In the genomic region with DNA sequence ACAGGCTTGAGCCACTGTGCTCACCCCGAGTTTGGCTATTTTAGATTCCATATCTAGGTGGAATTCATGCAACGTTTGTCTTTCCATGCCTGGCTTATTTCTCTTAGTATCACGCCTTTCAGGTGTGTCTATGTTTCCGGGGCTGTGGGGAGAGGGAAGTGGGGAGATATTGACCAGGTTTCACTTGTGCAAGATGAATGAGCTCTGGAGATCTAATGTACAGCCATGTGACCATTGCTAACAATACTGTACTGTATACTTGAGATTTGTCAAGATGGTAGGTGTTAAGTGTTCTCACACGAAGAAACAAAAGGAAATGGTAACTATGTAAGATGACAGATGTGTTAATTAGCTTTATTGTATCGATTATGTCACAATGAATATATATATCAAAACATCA, we compare ENCODE assay signal across 1 cellular context.
A peak's percentile ranks its signal among the peaks of the same experiment; 100 is the strongest.
TF ChIP-seq lines count a peak whose summit lies in the region.

No MANE protein-coding gene starts in this region.

TF ChIP-seq in GM12878, 131 proteins besides CTCF, POLR2A, EP300 and RAD21:
- TF ChIP-seq CREB1 (IDR thresholded peaks at IDR 0.05; ENCODE audit: low read depth) (no peak), SREBF1 (IDR thresholded peaks at IDR 0.05; ENCODE audit: low read length) (no peak), DPF2 (IDR thresholded peaks at IDR 0.05) (0 out of 2 replicates have a peak, but pooled peaks have one; percentile 39), BMI1 (IDR thresholded peaks at IDR 0.05; ENCODE audit: borderline replicate concordance) (0 out of 2 replicates have a peak, but pooled peaks have one; percentile 18), RAD51 (IDR thresholded peaks at IDR 0.05) (peak; percentile 77), MEF2B (IDR thresholded peaks at IDR 0.05; ENCODE audit: partially characterized antibody, poor library complexity, severe bottlenecking) (peak; percentile 42), SREBF2 (IDR thresholded peaks at IDR 0.05; ENCODE audit: low read length) (no peak), EZH2 (IDR thresholded peaks at IDR 0.05; ENCODE audit: borderline replicate concordance, control insufficient read depth, low read depth, low read length) (no peak), BHLHE40 (IDR thresholded peaks at IDR 0.05; ENCODE audit: borderline replicate concordance in 1 of 2, low read depth in 2 of 2, low read length in 1 of 2) (peak in 1 of 2 experiments; percentile 26; a peak in 1 of 4 replicates), PAX8 (IDR thresholded peaks at IDR 0.05) (no peak), ZNF384 (IDR thresholded peaks at IDR 0.05; ENCODE audit: borderline replicate concordance, low read depth, low read length) (no peak), IKZF1 (conservative IDR thresholded peaks at IDR 0.05) (peak; percentile 58), SRF (IDR thresholded peaks at IDR 0.05; ENCODE audit: low read depth in 2 of 2, low read length in 2 of 2) (no peak), MTA2 (IDR thresholded peaks at IDR 0.05; ENCODE audit: low read depth) (peak; percentile 76), MYB (IDR thresholded peaks at IDR 0.05; ENCODE audit: borderline replicate concordance, low read depth, low read length) (no peak), ZNF687 (IDR thresholded peaks at IDR 0.05) (peak; percentile 77; the same call in 1 of the 2 replicates), HDAC6 (IDR thresholded peaks at IDR 0.05; ENCODE audit: unreplicated experiment) (no peak), ATF7 (IDR thresholded peaks at IDR 0.05; ENCODE audit: low read depth) (peak; percentile 77), IKZF2 (IDR thresholded peaks at IDR 0.05) (peak; percentile 52; a peak in 2 of 4 replicates), NFIC (IDR thresholded peaks at IDR 0.05; ENCODE audit: low read depth, low read length) (no peak), RELB (IDR thresholded peaks at IDR 0.05; ENCODE audit: low read depth) (0 out of 2 replicates have a peak, but pooled peaks have one; percentile 25), NR2C2 (IDR thresholded peaks at IDR 0.05; ENCODE audit: borderline replicate concordance, control insufficient read depth, insufficient read length, low read depth) (no peak)
- TF ChIP-seq, protein P1, sequence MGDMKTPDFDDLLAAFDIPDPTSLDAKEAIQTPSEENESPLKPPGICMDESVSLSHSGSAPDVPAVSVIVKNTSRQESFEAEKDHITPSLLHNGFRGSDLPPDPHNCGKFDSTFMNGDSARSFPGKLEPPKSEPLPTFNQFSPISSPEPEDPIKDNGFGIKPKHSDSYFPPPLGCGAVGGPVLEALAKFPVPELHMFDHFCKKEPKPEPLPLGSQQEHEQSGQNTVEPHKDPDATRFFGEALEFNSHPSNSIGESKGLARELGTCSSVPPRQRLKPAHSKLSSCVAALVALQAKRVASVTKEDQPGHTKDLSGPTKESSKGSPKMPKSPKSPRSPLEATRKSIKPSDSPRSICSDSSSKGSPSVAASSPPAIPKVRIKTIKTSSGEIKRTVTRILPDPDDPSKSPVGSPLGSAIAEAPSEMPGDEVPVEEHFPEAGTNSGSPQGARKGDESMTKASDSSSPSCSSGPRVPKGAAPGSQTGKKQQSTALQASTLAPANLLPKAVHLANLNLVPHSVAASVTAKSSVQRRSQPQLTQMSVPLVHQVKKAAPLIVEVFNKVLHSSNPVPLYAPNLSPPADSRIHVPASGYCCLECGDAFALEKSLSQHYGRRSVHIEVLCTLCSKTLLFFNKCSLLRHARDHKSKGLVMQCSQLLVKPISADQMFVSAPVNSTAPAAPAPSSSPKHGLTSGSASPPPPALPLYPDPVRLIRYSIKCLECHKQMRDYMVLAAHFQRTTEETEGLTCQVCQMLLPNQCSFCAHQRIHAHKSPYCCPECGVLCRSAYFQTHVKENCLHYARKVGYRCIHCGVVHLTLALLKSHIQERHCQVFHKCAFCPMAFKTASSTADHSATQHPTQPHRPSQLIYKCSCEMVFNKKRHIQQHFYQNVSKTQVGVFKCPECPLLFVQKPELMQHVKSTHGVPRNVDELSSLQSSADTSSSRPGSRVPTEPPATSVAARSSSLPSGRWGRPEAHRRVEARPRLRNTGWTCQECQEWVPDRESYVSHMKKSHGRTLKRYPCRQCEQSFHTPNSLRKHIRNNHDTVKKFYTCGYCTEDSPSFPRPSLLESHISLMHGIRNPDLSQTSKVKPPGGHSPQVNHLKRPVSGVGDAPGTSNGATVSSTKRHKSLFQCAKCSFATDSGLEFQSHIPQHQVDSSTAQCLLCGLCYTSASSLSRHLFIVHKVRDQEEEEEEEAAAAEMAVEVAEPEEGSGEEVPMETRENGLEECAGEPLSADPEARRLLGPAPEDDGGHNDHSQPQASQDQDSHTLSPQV (IDR thresholded peaks at IDR 0.05), result no peak
TF ChIP-seq in GM12878: peak in this region for 11.
